9 cellular contexts compared by ENCODE assay signal in genomic region chr12:31832740-31833540, GRCh38.
DNase-seq lines count a peak whose midpoint lies in the region; ATAC-seq and FAIRE-seq lines count a peak whose summit lies in the region.
"Had no signal": no experiment of that assay in that cellular context is flagged by ENCODE, and none has a peak within 500 bp of the region (broad histone marks: within the 10 kb centered on the region; RNA-seq: fewer than 3 reads in every experiment).

No MANE protein-coding gene starts in this region.

- ATAC-seq in GM18868 (IDR thresholded peaks at IDR 0.05; ENCODE audit: unreplicated experiment) (peak; percentile 80), HG03460 (IDR thresholded peaks at IDR 0.05; ENCODE audit: unreplicated experiment) (peak; percentile 66)

- H3K27me3 ChIP-seq in small intestine (ENCODE audit: control insufficient read depth in 2 of 2, insufficient read depth in 2 of 2, low read length in 2 of 2), result no peaks in the 10 kb centered on the region
- no peaks in the 10 kb centered on the region for H3K27me3 ChIP-seq in GM23248 (replicated peaks; ENCODE audit: insufficient read depth)
- H3K27me3 ChIP-seq: SJSA1 had no signal

- H3K27ac ChIP-seq in small intestine (ENCODE audit: low read depth in 1 of 2, low read length in 1 of 2) (peak overlapping the region in 1 of 2 donors; percentile 0), GM23248 (no peak overlapping the region)
- H3K27ac ChIP-seq: SJSA1 had no signal

- no peak overlapping the region for H3K4me2 ChIP-seq in GM23248 (ENCODE audit: unreplicated experiment)

- no peaks in the 10 kb centered on the region for H3F3A ChIP-seq in GM23248 (ENCODE audit: insufficient read depth)

- no peak for FAIRE-seq in small intestine (lab: Jason Lieb, UNC)

- no peak overlapping the region for H3K4me3 ChIP-seq in small intestine (ENCODE audit: low read depth in 1 of 2, low read length in 2 of 2)
- no peak overlapping the region for H3K4me3 ChIP-seq in GM23248
- H3K4me3 ChIP-seq: SJSA1 had no signal

- H4K20me1 ChIP-seq in GM23248 (ENCODE audit: insufficient read depth), result no peaks in the 10 kb centered on the region

- WGBS in small intestine, 3 donors, result 65 to 80% (median 79%) methylated on average over 7 of the region's 7 CpGs
- 56 to 58% methylated on average over 7 of the region's 7 CpGs for WGBS in GM23248 (ENCODE audit: low coverage in 1 of 2, low lambda C conversion rate in 2 of 2, missing lambda C conversion rate in 2 of 2), 2 experiments

- H3K4me1 ChIP-seq in small intestine (ENCODE audit: control insufficient read depth in 2 of 2, insufficient read depth in 1 of 2, low read depth in 1 of 2, low read length in 1 of 2), result no peaks in the 10 kb centered on the region
- H3K4me1 ChIP-seq in GM23248 (ENCODE audit: insufficient read depth), result no peaks in the 10 kb centered on the region
- H3K4me1 ChIP-seq: SJSA1 had no signal

- in situ Hi-C loops in GM23248 (cut with MboI), result no loop called here
- in situ Hi-C loops in G401 (cut with HindIII; ENCODE audit: low sequenced_read_pairs), result no loop called here

- H2AFZ ChIP-seq in GM23248, result no peak overlapping the region

- no peaks in the 10 kb centered on the region for H3K36me3 ChIP-seq in small intestine (ENCODE audit: control insufficient read depth in 2 of 2, insufficient read depth in 2 of 2, low read length in 2 of 2)
- H3K36me3 ChIP-seq in GM23248 (ENCODE audit: low read depth), result no peaks in the 10 kb centered on the region
- H3K36me3 ChIP-seq: SJSA1 had no signal

- H3K9me3 ChIP-seq in small intestine (ENCODE audit: control insufficient read depth, low read depth), result no peaks in the 10 kb centered on the region
- no peaks in the 10 kb centered on the region for H3K9me3 ChIP-seq in GM23248 (ENCODE audit: low read depth)
- H3K9me3 ChIP-seq: SJSA1 had no signal

- H3K79me2 ChIP-seq in GM23248 (ENCODE audit: insufficient read depth), result no peaks in the 10 kb centered on the region

- no peaks in the 10 kb centered on the region for H3K9me2 ChIP-seq in GM23248 (ENCODE audit: insufficient read depth)

- H3K9ac ChIP-seq in GM23248, result no peak overlapping the region

- DNase-seq in activated T-cell treated with anti-CD3 and anti-CD28 coated beads for 24 hours (ENCODE audit: low read depth), result peak; percentile 3
- peak; percentile 18 for DNase-seq in small intestine
- DNase-seq in DMS153 treated with DMSO at 0.1 percent for 48 hours (lab: John Stamatoyannopoulos, UW; ENCODE audit: unreplicated experiment), result no peak
- DNase-seq in GM23248, result no peak
- DNase-seq in NCI-H69 (lab: John Stamatoyannopoulos, UW), result no peak
- DNase-seq in G401 (ENCODE audit: low spot score), result no peak

Comparison
In these comparisons a context has a peak if more than half of its experiments do, and no peak if none do; other contexts are left out.
1. DNase-seq: peak in activated T-cell treated with anti-CD3 and anti-CD28 coated beads for 24 hours (single experiment) and small intestine (single experiment); none in DMS153 treated with DMSO at 0.1 percent for 48 hours (single experiment), GM23248 (single experiment), NCI-H69 (single experiment) and G401 (single experiment).